Comparison of ENCODE assay signal across 8 cellular contexts in the genomic region with DNA sequence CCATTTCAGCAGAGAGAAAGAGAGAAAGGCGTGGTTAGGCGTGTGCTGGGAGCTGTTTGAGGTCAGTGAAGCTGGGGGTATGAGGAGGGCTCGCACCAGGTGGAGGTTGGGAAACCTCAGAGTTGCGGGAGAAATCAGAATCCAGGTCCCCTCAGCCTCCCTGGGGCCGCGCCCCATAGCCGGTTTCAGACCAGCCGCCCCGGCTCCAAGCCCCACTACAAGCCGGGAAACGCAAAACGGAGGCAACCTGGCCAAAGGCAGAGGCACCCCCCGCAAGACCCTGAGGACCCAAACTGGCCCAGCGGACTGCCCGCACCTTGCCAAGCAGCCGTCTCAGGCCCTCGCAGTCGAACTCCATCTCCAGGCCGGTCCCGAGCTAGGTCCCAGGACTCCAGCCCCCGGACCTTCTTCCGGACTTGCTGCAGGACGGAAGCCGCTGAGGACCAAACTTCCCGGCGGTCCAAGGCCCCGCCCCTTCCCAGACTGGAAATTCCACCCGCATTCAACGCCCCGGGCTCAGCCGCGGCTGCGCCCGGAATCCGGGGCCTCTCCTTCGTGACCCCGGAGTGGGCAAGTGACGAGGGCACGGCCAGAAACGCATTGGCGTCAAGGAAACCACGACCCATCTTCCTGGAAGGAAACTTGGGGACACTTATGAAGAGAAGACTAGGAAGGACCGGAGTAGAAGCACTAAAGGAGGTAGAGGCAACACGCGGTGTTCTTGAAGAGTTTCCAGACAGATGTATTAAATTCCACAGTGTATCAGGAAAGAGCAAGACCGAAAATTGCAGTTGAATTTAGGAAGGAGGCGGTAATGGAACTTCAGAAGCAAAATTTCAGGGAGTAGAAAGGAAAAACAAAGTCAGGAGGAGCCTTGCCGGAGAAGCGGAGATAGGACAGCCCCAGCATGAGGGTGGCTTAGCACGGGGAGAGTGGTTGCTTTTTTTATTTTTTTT. TPM values are rescaled to one million over a fixed set of nuclear protein-coding genes. Genes with fewer than 3 reads are reported as not detected.
DNase-seq lines count a peak whose midpoint lies in the region; FAIRE-seq and TF ChIP-seq lines count a peak whose summit lies in the region.

A gene (minus strand): TSS at position 438 of the 956 bp plus-strand sequence. CDS start 80 bp downstream, at position 358.

- no peak within 1 kb of the TSS for H3K27ac Mint-ChIP-seq in nephron progenitor cell

- H3K9me3 Mint-ChIP-seq in nephron progenitor cell = no peaks in the 10 kb centered on the region

- TF ChIP-seq CTCF in GM20000 (IDR thresholded peaks at IDR 0.05; ENCODE audit: extremely low read depth, missing control alignments) (no peak), fibroblast of villous mesenchyme (IDR thresholded peaks at IDR 0.05; ENCODE audit: insufficient read depth, low read depth, low read length) (no peak), nephron progenitor cell (IDR thresholded peaks at IDR 0.05) (no peak)

- DNase-seq in Caki2 (ENCODE audit: low read depth) (peak; percentile 77), GM20000 (ENCODE audit: low spot score) (peak; percentile 72), HTR-8/SVneo (ENCODE audit: insufficient read length, low spot score) (peak; percentile 95), RKO (ENCODE audit: low spot score) (peak; percentile 88), fibroblast of villous mesenchyme (ENCODE audit: low read depth) (peak; percentile 93), nephron progenitor cell (peak; percentile 90)
- peak; percentile 88 for DNase-seq in activated effector memory CD4-positive, alpha-beta T cell treated with anti-CD3 and anti-CD28 coated beads, Interleukin-2, amount 50 U/mL, for 16 hours
- peak; percentile 57 for DNase-seq in stimulated activated naive CD4-positive, alpha-beta T cell treated with Interleukin-2 at 50 U/mL for 16 hours (lab: John Stamatoyannopoulos, UW)

- no peaks in the 10 kb centered on the region for H3K36me3 Mint-ChIP-seq in nephron progenitor cell (ENCODE audit: low read depth)

- in situ Hi-C loops in Caki2 (cut with HindIII; ENCODE audit: low pct_unique_long_range_greater_than_20kb, low sequenced_read_pairs) = no loop called here

- peak within 1 kb of the TSS; percentile 86 for H3K4me3 ChIP-seq in fibroblast of villous mesenchyme (ENCODE audit: low read depth, low read length)

- FAIRE-seq in HTR-8/SVneo (lab: Jason Lieb, UNC) = no peak

- no peak within 1 kb of the TSS for H3K4me3 Mint-ChIP-seq in nephron progenitor cell

- peaks cover 5% of the 10 kb centered on the region for H3K4me1 Mint-ChIP-seq in nephron progenitor cell

- no peaks in the 10 kb centered on the region for H3K27me3 Mint-ChIP-seq in nephron progenitor cell (ENCODE audit: low read depth, poor library complexity)

RNA-seq across cellular contexts. Expression of the gene that starts here (rescaled TPM):
- total RNA-seq in Caki2 (2014; rRNA removed; shearing (Covaris generic); ENCODE audit: low replicate concordance) = 23.8 and 24.9 TPM in 2 replicates
- 27.7 and 33.2 TPM in 2 replicates for total RNA-seq in fibroblast of villous mesenchyme

Comparison
In these comparisons a context has a peak if more than half of its experiments do, and no peak if none do; other contexts are left out.
1. Peak in every context shown above with its lines: DNase-seq and H3K4me3 ChIP-seq.